In the genomic region with DNA sequence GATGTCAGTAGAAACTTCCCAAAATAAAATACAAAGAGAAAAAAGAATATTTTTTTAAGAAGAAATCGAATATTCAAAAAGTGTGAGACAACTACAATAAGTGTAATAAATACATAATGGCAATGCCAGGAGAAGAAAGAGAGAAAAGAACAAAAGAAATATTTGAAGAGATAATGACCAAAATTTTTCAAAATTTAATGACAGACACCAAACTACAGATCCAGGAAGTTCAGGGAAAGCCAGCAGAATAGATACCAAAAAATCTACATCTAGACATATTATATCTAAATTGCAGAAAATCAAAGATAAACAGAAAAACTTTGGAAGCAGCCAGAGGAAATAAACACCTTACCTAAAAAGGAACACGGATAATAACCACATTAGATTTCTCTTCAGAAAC, we compare ENCODE assay signal across 8 cellular contexts.
"Had no signal": no experiment of that assay in that cellular context is flagged by ENCODE, and none has a peak within 500 bp of the region (broad histone marks: within the 10 kb centered on the region; RNA-seq: fewer than 3 reads in every experiment).

No MANE protein-coding gene starts in this region.

- H3K9me3 ChIP-seq: HAP-1 had no signal

- ATAC-seq: HCT116, K562 had no signal

- DNase-seq: GM23248, GOT3, H7, IMR-90 had no signal

- H3K4me1 ChIP-seq: HAP-1 had no signal

- H3K9ac ChIP-seq: GM23248 had no signal

- H3K27ac ChIP-seq: GM23248 had no signal

- H2AFZ ChIP-seq: GM23248 had no signal

- H3K4me3 ChIP-seq: GM23248, HAP-1, K562 had no signal

- H3K36me3 ChIP-seq: HAP-1 had no signal

- FAIRE-seq: HTR-8/SVneo, K562 had no signal
